Comparison of ENCODE assay signal across 7 cellular contexts in the genomic region with DNA sequence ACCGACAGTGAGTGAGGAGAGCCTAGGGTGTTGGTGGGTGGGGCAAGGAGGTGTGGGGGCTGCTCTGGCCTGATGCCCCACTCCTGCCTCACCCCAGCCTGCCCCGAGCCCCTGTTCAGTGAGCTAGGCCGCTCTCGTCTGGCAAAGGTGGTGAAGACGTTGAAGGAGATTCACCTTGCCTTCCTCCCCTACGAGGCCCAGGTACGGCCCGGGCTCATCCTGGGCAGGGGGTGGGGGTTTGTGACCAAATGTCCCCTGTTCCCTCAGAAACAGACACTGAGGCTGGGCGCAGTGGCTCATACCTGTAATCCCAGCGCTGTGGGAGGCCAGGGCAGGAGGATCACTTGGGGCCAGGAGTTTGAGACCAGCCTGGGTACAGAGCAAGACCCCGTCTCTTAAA. TPM values are rescaled to one million over a fixed set of nuclear protein-coding genes. Genes with fewer than 3 reads are reported as not detected.
"Had no signal": no experiment of that assay in that cellular context is flagged by ENCODE, and none has a peak within 500 bp of the region (broad histone marks: within the 10 kb centered on the region; RNA-seq: fewer than 3 reads in every experiment).

No MANE protein-coding gene starts in this region.

- ATAC-seq: GM12878 had no signal

- H3K4me3 ChIP-seq: GM12878 had no signal

- DNase-seq: GDM1, GF-D8 had no signal

- FAIRE-seq: G401.6, GM12878, GM18507, GM19239 had no signal

RNA-seq across cellular contexts. Expression of gene PCP2, which starts 7.3 kb away (rescaled TPM):
- total RNA-seq: G401 had no signal

RNA-seq across cellular contexts. Expression of gene RETN, which starts 28.0 kb away (rescaled TPM):
- total RNA-seq: G401, GM12878 had no signal
